ENCODE assay signal across 12 cellular contexts in the genomic region with DNA sequence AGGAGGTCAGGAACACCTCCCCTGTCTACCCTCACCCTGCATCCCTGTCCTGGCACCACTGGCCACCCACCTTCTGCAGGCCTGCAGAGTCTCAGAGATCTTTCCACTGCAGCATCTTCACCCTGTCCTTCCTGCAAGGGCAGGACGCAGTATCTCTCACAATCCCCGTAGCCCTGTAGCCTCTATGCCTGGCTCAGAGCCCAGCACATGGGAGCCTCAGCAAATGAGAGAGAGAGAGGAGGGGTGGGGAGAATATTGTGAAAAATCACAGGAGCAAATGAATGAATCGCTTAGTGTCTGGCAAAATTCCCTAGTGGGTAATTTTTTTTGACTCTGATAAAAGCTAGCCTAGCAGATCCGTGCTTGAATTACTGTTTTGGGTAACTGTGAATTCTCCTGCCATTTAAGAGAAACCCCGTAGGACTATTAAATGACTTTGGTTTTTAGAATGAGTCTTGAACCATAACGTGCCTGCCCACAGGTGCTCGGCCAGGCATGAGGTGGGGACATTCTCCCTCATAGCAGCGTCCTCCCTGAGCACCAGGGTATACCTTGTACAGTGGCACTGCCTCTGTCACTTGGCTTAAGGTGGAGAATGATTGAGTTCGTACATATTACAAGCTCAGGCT.
DNase-seq lines count a peak whose midpoint lies in the region; ATAC-seq, FAIRE-seq and TF ChIP-seq lines count a peak whose summit lies in the region.
"Had no signal": no experiment of that assay in that cellular context is flagged by ENCODE, and none has a peak within 500 bp of the region (broad histone marks: within the 10 kb centered on the region; RNA-seq: fewer than 3 reads in every experiment).

No MANE protein-coding gene starts in this region.

- no peak overlapping the region for H2BK20ac ChIP-seq in H9 (ENCODE audit: low read depth, low read length, poor library complexity, severe bottlenecking)

- no peaks in the 10 kb centered on the region for H3K4me1 ChIP-seq in H9 (ENCODE audit: insufficient read depth, low read length)
- H3K4me1 ChIP-seq: upper lobe of right lung had no signal

- H3K27me3 ChIP-seq in H9 (ENCODE audit: insufficient read depth, low read length), result no peaks in the 10 kb centered on the region
- H3K27me3 ChIP-seq: upper lobe of right lung had no signal

- H3K79me1 ChIP-seq in H9 (ENCODE audit: insufficient read depth, low read depth, low read length, poor library complexity, severe bottlenecking), result no peaks in the 10 kb centered on the region

- H2BK120ac ChIP-seq in H9 (ENCODE audit: low read depth, low read length, poor library complexity, severe bottlenecking), result no peak overlapping the region

- no peak overlapping the region for H3K56ac ChIP-seq in H9 (ENCODE audit: insufficient read length, low read depth, low read length)

- H3K79me2 ChIP-seq in H9 (ENCODE audit: insufficient read depth, low read length), result no peaks in the 10 kb centered on the region

- H4K8ac ChIP-seq in H9 (replicated peaks; ENCODE audit: insufficient read length, low read depth, low read length), result no peak overlapping the region

- no CpG with 5 or more reads among the region's 9 CpGs for WGBS in H9 (ENCODE audit: extremely low coverage, insufficient read length, low lambda C conversion rate)

- H3K4me3 Mint-ChIP-seq in H9, result no peak overlapping the region
- H3K4me3 Mint-ChIP-seq: activated T-cell treated with anti-CD3 and anti-CD28 coated beads, Interleukin-2, amount 50 U/mL, for 24 hours had no signal

- no peak overlapping the region for H3K9ac ChIP-seq in H9 (ENCODE audit: extremely low read depth, insufficient read length, low read length)
- H3K9ac ChIP-seq: KMS-11 had no signal

- H2BK12ac ChIP-seq in H9 (ENCODE audit: insufficient read length, low read depth, low read length), result no peak overlapping the region

- no peak overlapping the region for H3K18ac ChIP-seq in H9 (ENCODE audit: insufficient read length, low read depth, low read length)

- H3K27ac ChIP-seq in H9 (ENCODE audit: insufficient read length, low read depth, low read length), result no peak overlapping the region
- H3K27ac ChIP-seq: KMS-11, upper lobe of right lung had no signal

- no peak overlapping the region for H4K91ac ChIP-seq in H9 (ENCODE audit: insufficient read length, low read depth, low read length)

- H3K27me3 Mint-ChIP-seq in H9 (ENCODE audit: low read depth), result no peaks in the 10 kb centered on the region; the same call in 1 of the 2 replicates
- H3K27me3 Mint-ChIP-seq: activated T-cell treated with anti-CD3 and anti-CD28 coated beads, Interleukin-2, amount 50 U/mL, for 24 hours had no signal

- H4K5ac ChIP-seq in H9 (ENCODE audit: insufficient read length, low read depth, low read length), result no peak overlapping the region

- H4K20me1 ChIP-seq in H9 (ENCODE audit: control insufficient read depth, insufficient read depth, insufficient read length), result no peaks in the 10 kb centered on the region

- no peaks in the 10 kb centered on the region; a peak in 1 of 7 replicates for H3K36me3 Mint-ChIP-seq in H9 (ENCODE audit: insufficient read depth in 1 of 3, low read depth in 3 of 3)

- DNase-seq in H9 (no peak), frontal cortex (ENCODE audit: low spot score in 2 of 2) (peak; percentile 52 to 64), pons (ENCODE audit: low spot score) (peak; percentile 78), HuH-7 (ENCODE audit: low spot score) (no peak), NCI-H146 treated with DMSO at 0.1 percent for 48 hours (lab: John Stamatoyannopoulos, UW; ENCODE audit: unreplicated experiment) (no peak), iPS-NIHi7 (ENCODE audit: extremely low spot score) (no peak)
- DNase-seq in stimulated activated CD4-positive, alpha-beta T cell treated with anti-CD3 and anti-CD28 coated beads, Interleukin-4, amount 100 ng/mL, for 4 hours, result no peak
- DNase-seq: activated T-cell treated with anti-CD3 and anti-CD28 coated beads, Interleukin-2, amount 50 U/mL, for 24 hours; Calu3 had no signal

- H2BK5ac ChIP-seq in H9 (ENCODE audit: insufficient read length, low read length), result no peak overlapping the region

- H3K23ac ChIP-seq in H9 (ENCODE audit: insufficient read length, low read depth, low read length), result no peak overlapping the region

- peak overlapping the region in 2 of 3 experiments; percentile 68 to 86; a peak in 3 of 7 replicates for H3K27ac Mint-ChIP-seq in H9
- H3K27ac Mint-ChIP-seq: activated T-cell treated with anti-CD3 and anti-CD28 coated beads, Interleukin-2, amount 50 U/mL, for 24 hours had no signal

- H3K9me3 Mint-ChIP-seq in H9, result no peaks in the 10 kb centered on the region
- H3K9me3 Mint-ChIP-seq: activated T-cell treated with anti-CD3 and anti-CD28 coated beads, Interleukin-2, amount 50 U/mL, for 24 hours had no signal

- H2AFZ ChIP-seq in H9 (ENCODE audit: low read length), result no peak overlapping the region

- H3K4ac ChIP-seq in H9 (ENCODE audit: low read depth, low read length), result no peak overlapping the region

- H3K9me3 ChIP-seq in H9 (ENCODE audit: control insufficient read depth, low read depth, low read length), result no peaks in the 10 kb centered on the region
- H3K9me3 ChIP-seq: upper lobe of right lung had no signal

- no peak overlapping the region for H2BK15ac ChIP-seq in H9 (ENCODE audit: low read depth, low read length)

- no peak overlapping the region for H2AK5ac ChIP-seq in H9 (ENCODE audit: insufficient read length, low read length)

- H3K4me2 ChIP-seq in H9 (ENCODE audit: insufficient read depth, insufficient read length, low read length), result no peak overlapping the region
- H3K4me2 ChIP-seq: KMS-11 had no signal

- TF ChIP-seq CTCF in H9 (conservative IDR thresholded peaks at IDR 0.05), result no peak

- no peak for FAIRE-seq in frontal cortex (lab: Jason Lieb, UNC)

- H3K4me1 Mint-ChIP-seq in H9, result peaks cover 12 to 20% of the 10 kb centered on the region in 2 experiments

- no peak overlapping the region for H3T11ph ChIP-seq in H9 (ENCODE audit: low read length)

- no peak overlapping the region for H3K14ac ChIP-seq in H9 (ENCODE audit: insufficient read depth, low read length)

- no peaks in the 10 kb centered on the region for H3K23me2 ChIP-seq in H9 (ENCODE audit: insufficient read length, low read depth, low read length, poor library complexity, severe bottlenecking)

- peak; percentile 31; the same call in 2 of the 3 replicates for ATAC-seq in SK-N-SH treated with all-trans-retinoic acid at 6 μM for 48 hours
- ATAC-seq: upper lobe of right lung had no signal

TF ChIP-seq in SK-N-SH treated with all-trans-retinoic acid at 6 μM for 48 hours, 23 proteins besides CTCF, POLR2A, EP300 and RAD21:
- TF ChIP-seq OSR1 (CRISPR knock-in tag; IDR thresholded peaks at IDR 0.05), result no peak
- TF ChIP-seq, protein P1, sequence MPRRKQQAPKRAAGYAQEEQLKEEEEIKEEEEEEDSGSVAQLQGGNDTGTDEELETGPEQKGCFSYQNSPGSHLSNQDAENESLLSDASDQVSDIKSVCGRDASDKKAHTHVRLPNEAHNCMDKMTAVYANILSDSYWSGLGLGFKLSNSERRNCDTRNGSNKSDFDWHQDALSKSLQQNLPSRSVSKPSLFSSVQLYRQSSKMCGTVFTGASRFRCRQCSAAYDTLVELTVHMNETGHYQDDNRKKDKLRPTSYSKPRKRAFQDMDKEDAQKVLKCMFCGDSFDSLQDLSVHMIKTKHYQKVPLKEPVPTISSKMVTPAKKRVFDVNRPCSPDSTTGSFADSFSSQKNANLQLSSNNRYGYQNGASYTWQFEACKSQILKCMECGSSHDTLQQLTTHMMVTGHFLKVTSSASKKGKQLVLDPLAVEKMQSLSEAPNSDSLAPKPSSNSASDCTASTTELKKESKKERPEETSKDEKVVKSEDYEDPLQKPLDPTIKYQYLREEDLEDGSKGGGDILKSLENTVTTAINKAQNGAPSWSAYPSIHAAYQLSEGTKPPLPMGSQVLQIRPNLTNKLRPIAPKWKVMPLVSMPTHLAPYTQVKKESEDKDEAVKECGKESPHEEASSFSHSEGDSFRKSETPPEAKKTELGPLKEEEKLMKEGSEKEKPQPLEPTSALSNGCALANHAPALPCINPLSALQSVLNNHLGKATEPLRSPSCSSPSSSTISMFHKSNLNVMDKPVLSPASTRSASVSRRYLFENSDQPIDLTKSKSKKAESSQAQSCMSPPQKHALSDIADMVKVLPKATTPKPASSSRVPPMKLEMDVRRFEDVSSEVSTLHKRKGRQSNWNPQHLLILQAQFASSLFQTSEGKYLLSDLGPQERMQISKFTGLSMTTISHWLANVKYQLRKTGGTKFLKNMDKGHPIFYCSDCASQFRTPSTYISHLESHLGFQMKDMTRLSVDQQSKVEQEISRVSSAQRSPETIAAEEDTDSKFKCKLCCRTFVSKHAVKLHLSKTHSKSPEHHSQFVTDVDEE (CRISPR knock-in tag; IDR thresholded peaks at IDR 0.05), result no peak
- no peak for TF ChIP-seq ZFP30 (CRISPR knock-in tag; IDR thresholded peaks at IDR 0.05)
- no peak for TF ChIP-seq ZNF70 (CRISPR knock-in tag; IDR thresholded peaks at IDR 0.05)
- no peak for TF ChIP-seq CSDC2 (CRISPR knock-in tag; IDR thresholded peaks at IDR 0.05)
- no peak for TF ChIP-seq RARB (CRISPR knock-in tag; IDR thresholded peaks at IDR 0.05)
- TF ChIP-seq SNAI2 (CRISPR knock-in tag; IDR thresholded peaks at IDR 0.05), result no peak
- TF ChIP-seq TOX (CRISPR knock-in tag; IDR thresholded peaks at IDR 0.05; ENCODE audit: borderline replicate concordance), result no peak
- TF ChIP-seq ZFP3 (CRISPR knock-in tag; IDR thresholded peaks at IDR 0.05), result no peak
- no peak for TF ChIP-seq ISL1 (CRISPR knock-in tag; IDR thresholded peaks at IDR 0.05)
- TF ChIP-seq, protein P2, sequence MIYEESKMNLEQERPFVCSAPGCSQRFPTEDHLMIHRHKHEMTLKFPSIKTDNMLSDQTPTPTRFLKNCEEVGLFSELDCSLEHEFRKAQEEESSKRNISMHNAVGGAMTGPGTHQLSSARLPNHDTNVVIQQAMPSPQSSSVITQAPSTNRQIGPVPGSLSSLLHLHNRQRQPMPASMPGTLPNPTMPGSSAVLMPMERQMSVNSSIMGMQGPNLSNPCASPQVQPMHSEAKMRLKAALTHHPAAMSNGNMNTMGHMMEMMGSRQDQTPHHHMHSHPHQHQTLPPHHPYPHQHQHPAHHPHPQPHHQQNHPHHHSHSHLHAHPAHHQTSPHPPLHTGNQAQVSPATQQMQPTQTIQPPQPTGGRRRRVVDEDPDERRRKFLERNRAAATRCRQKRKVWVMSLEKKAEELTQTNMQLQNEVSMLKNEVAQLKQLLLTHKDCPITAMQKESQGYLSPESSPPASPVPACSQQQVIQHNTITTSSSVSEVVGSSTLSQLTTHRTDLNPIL (CRISPR knock-in tag; IDR thresholded peaks at IDR 0.05; ENCODE audit: low read depth), result no peak
- TF ChIP-seq ESRRG (CRISPR knock-in tag; IDR thresholded peaks at IDR 0.05), result no peak
- TF ChIP-seq TCF4 (CRISPR knock-in tag; IDR thresholded peaks at IDR 0.05; ENCODE audit: borderline replicate concordance), result no peak
- no peak for TF ChIP-seq ARNTL (CRISPR knock-in tag; IDR thresholded peaks at IDR 0.05; ENCODE audit: borderline replicate concordance, low read depth)
- TF ChIP-seq BACH2 (CRISPR knock-in tag; IDR thresholded peaks at IDR 0.05; ENCODE audit: borderline replicate concordance), result no peak

Comparison
In these comparisons a context has a peak if more than half of its experiments do, and no peak if none do; other contexts are left out.
1. DNase-seq: peak in frontal cortex (2 of 2) and pons (single experiment); none in H9 (single experiment), HuH-7 (single experiment), NCI-H146 treated with DMSO at 0.1 percent for 48 hours (single experiment), iPS-NIHi7 (single experiment) and stimulated activated CD4-positive, alpha-beta T cell treated with anti-CD3 and anti-CD28 coated beads, Interleukin-4, amount 100 ng/mL, for 4 hours (0 of 2).